Comparison of ENCODE assay signal across 8 cellular contexts in the genomic region with DNA sequence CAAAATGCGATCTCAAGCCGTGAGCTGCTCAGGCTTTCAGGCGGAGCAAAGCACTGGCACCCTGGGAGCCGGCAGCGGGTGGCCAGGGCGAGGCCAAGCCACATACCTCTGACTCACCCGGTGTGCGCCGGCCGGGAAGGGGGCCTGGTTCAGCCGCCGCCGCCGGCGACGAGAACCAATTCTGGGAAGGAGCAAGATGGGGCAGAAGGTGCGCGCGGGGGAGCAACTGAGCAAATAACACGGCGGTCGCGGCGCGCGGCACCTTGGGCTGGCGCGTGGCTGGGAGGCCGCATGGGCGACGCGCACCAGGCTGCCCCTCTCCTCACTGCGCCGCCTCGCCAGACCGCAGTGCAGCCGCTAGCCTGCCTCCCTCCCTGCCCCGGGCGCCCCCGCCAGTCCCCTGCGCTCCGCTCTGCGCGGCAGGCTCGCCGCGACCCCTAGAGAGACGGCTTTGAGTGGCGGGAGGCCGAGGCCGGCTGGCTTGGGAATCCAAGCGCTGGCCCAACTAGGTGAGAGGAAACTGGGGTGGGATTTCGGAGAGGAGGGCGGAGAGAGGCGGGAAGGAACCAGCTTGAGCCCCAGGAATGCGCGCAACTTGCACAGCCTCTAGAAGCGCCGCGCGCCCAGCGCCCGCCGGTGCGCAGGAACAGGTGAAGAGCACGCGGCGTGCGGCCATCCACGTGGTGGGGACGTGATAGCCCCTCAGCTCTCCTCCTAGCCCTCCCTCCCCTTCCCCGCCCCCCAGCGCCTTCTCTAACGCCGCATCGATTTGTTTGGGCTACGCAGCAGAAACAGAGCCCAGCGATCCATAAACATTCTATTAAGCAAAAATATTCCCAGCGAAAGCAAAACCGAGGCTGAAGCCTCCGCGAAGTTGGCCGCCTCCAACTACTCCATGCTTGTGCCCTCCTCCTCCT. TPM values are rescaled to one million over a fixed set of nuclear protein-coding genes. Genes with fewer than 3 reads are reported as not detected.
DNase-seq lines count a peak whose midpoint lies in the region; ATAC-seq and TF ChIP-seq lines count a peak whose summit lies in the region.

No MANE protein-coding gene starts in this region.

- peak overlapping the region; percentile 69 for H3K4me3 ChIP-seq in cardiac muscle cell

- no peak overlapping the region for H3K27ac Mint-ChIP-seq in activated CD8-positive, alpha-beta memory T cell treated with anti-CD3 and anti-CD28 coated beads, Interleukin-2, amount 10 ng/mL, durations not matched to agents 7 days and 5 days
- H3K27ac Mint-ChIP-seq in activated B cell treated with CpG ODN at 0.5 μM for 24 hours, result peak overlapping the region; percentile 61
- peak overlapping the region; percentile 83 for H3K27ac Mint-ChIP-seq in progenitor cell of endocrine pancreas

- no peaks in the 10 kb centered on the region for H3K36me3 ChIP-seq in cardiac muscle cell

- no peaks in the 10 kb centered on the region for H3K9me3 Mint-ChIP-seq in activated CD8-positive, alpha-beta memory T cell treated with anti-CD3 and anti-CD28 coated beads, Interleukin-2, amount 10 ng/mL, durations not matched to agents 7 days and 5 days (ENCODE audit: low read depth)
- H3K9me3 Mint-ChIP-seq in activated B cell treated with CpG ODN at 0.5 μM for 24 hours (no peaks in the 10 kb centered on the region), progenitor cell of endocrine pancreas (ENCODE audit: low read depth) (no peaks in the 10 kb centered on the region)

- POLR2A ChIA-PET in activated B cell treated with CpG ODN at 0.5 μM for 24 hours (lab: Charles Lee), result interaction anchor here (0.6 to 6.2 kb wide), 5 partner anchors 20 to 145 kb away, joined by 3 to 72 read pairs (median 6); no protein-coding TSS in a partner anchor

- peak overlapping the region; percentile 33 for H3K4me3 Mint-ChIP-seq in activated CD8-positive, alpha-beta memory T cell treated with anti-CD3 and anti-CD28 coated beads, Interleukin-2, amount 10 ng/mL, durations not matched to agents 7 days and 5 days
- H3K4me3 Mint-ChIP-seq in activated B cell treated with CpG ODN at 0.5 μM for 24 hours (peak overlapping the region; percentile 90), progenitor cell of endocrine pancreas (ENCODE audit: low read depth) (peak overlapping the region; percentile 78)

- intact Hi-C loops in activated B cell treated with CpG ODN at 0.5 μM for 24 hours (cut with micrococcal nuclease), result loop anchor here (1.0 to 2.0 kb wide), 3 partner anchors 9 to 401 kb away; a partner anchor contains a TSS

- DNase-seq in activated CD8-positive, alpha-beta memory T cell treated with anti-CD3 and anti-CD28 coated beads, Interleukin-2, amount 10 ng/mL, durations not matched to agents 7 days and 5 days, result no peak
- no peak for DNase-seq in activated CD8-positive, alpha-beta memory T cell treated with anti-CD3 and anti-CD28 coated beads, Interleukin-2, amount 50 U/mL, for 4 hours
- DNase-seq in activated B cell treated with CpG ODN at 0.5 μM for 24 hours (peak; percentile 29), cardiac muscle cell (ENCODE audit: low read depth in 1 of 2, low spot score in 1 of 2) (peak; percentile 66 to 68), progenitor cell of endocrine pancreas (ENCODE audit: low spot score, unreplicated experiment) (peak; percentile 28), mesenteric fat pad (ENCODE audit: low spot score) (no peak), GM10266 (ENCODE audit: extremely low spot score) (no peak)

- H3K4me1 ChIP-seq in cardiac muscle cell (ENCODE audit: low read depth), result peaks cover 17% of the 10 kb centered on the region

- H3K4me1 Mint-ChIP-seq in activated CD8-positive, alpha-beta memory T cell treated with anti-CD3 and anti-CD28 coated beads, Interleukin-2, amount 10 ng/mL, durations not matched to agents 7 days and 5 days, result peaks cover 14% of the 10 kb centered on the region
- H3K4me1 Mint-ChIP-seq in activated B cell treated with CpG ODN at 0.5 μM for 24 hours, result peaks cover 53% of the 10 kb centered on the region
- H3K4me1 Mint-ChIP-seq in progenitor cell of endocrine pancreas (ENCODE audit: low read depth), result peaks cover 21% of the 10 kb centered on the region

- no peaks in the 10 kb centered on the region for H3K9me3 ChIP-seq in cardiac muscle cell (ENCODE audit: low read depth)

- ATAC-seq in activated CD8-positive, alpha-beta memory T cell treated with anti-CD3 and anti-CD28 coated beads, Interleukin-2, amount 10 ng/mL, durations not matched to agents 7 days and 5 days, result no peak
- ATAC-seq in activated B cell treated with CpG ODN at 0.5 μM for 24 hours (ENCODE audit: low read depth), result no peak
- no peak for ATAC-seq in HG02885 (IDR thresholded peaks at IDR 0.05; ENCODE audit: poor library complexity, unreplicated experiment)

- H3K27me3 ChIP-seq in cardiac muscle cell, result no peaks in the 10 kb centered on the region

- no peaks in the 10 kb centered on the region for H3K36me3 Mint-ChIP-seq in activated CD8-positive, alpha-beta memory T cell treated with anti-CD3 and anti-CD28 coated beads, Interleukin-2, amount 10 ng/mL, durations not matched to agents 7 days and 5 days
- no peaks in the 10 kb centered on the region for H3K36me3 Mint-ChIP-seq in activated B cell treated with CpG ODN at 0.5 μM for 24 hours (ENCODE audit: low read depth)
- no peaks in the 10 kb centered on the region for H3K36me3 Mint-ChIP-seq in progenitor cell of endocrine pancreas (ENCODE audit: insufficient read depth)

- CTCF ChIA-PET in activated CD8-positive, alpha-beta memory T cell treated with anti-CD3 and anti-CD28 coated beads, Interleukin-2, amount 10 ng/mL, durations not matched to agents 7 days and 5 days (lab: Charles Lee), result interaction anchor here (1.2 kb wide), 1 partner anchor 10 kb away, joined by 4 read pairs; no protein-coding TSS in a partner anchor
- CTCF ChIA-PET in activated B cell treated with CpG ODN at 0.5 μM for 24 hours (lab: Charles Lee), result interaction anchor here (1.4 to 1.5 kb wide), 2 partner anchors 10 to 21 kb away, joined by 4 to 5 read pairs; no protein-coding TSS in a partner anchor

- TF ChIP-seq CTCF in activated B cell treated with CpG ODN at 0.5 μM for 24 hours (IDR thresholded peaks at IDR 0.05) (no peak), cardiac muscle cell (IDR thresholded peaks at IDR 0.05; ENCODE audit: low read depth, low read length) (no peak), progenitor cell of endocrine pancreas (IDR thresholded peaks at IDR 0.05; ENCODE audit: unreplicated experiment) (no peak), GM10266 (IDR thresholded peaks at IDR 0.05; ENCODE audit: control insufficient read depth, insufficient read depth, low read depth, missing control alignments) (no peak)

- peaks cover 75% of the 10 kb centered on the region for H3K27me3 Mint-ChIP-seq in activated CD8-positive, alpha-beta memory T cell treated with anti-CD3 and anti-CD28 coated beads, Interleukin-2, amount 10 ng/mL, durations not matched to agents 7 days and 5 days
- H3K27me3 Mint-ChIP-seq in activated B cell treated with CpG ODN at 0.5 μM for 24 hours, result peaks cover 36% of the 10 kb centered on the region
- peaks cover 81% of the 10 kb centered on the region for H3K27me3 Mint-ChIP-seq in progenitor cell of endocrine pancreas

- H3K27ac ChIP-seq in cardiac muscle cell, result no peak overlapping the region

RNA-seq across cellular contexts. Expression of a gene that starts 3.3 kb away (rescaled TPM):
- total RNA-seq in activated CD8-positive, alpha-beta memory T cell treated with anti-CD3 and anti-CD28 coated beads, Interleukin-2, amount 10 ng/mL, durations not matched to agents 7 days and 5 days, result 1 to 10 TPM in 1 of 2 experiments, under 1 TPM in 1; 0.26 to 5.7 TPM
- total RNA-seq in activated B cell treated with CpG ODN at 0.5 μM for 24 hours, result 8.1 and 10.2 TPM in 2 replicates
- 41.6 and 166 TPM in 2 replicates for total RNA-seq in cardiac muscle cell
- polyA plus RNA-seq in cardiac muscle cell, result 35.2 and 118 TPM in 2 replicates
- total RNA-seq in progenitor cell of endocrine pancreas, result 6.3 and 14.3 TPM in 2 replicates
- total RNA-seq in mesenteric fat pad, result 66.7 TPM

Comparison
In these comparisons a context has a peak if more than half of its experiments do, and no peak if none do; other contexts are left out.
1. DNase-seq: peak in activated B cell treated with CpG ODN at 0.5 μM for 24 hours (single experiment), cardiac muscle cell (2 of 2) and progenitor cell of endocrine pancreas (single experiment); none in activated CD8-positive, alpha-beta memory T cell treated with anti-CD3 and anti-CD28 coated beads, Interleukin-2, amount 10 ng/mL, durations not matched to agents 7 days and 5 days (single experiment), activated CD8-positive, alpha-beta memory T cell treated with anti-CD3 and anti-CD28 coated beads, Interleukin-2, amount 50 U/mL, for 4 hours (single experiment), mesenteric fat pad (single experiment) and GM10266 (single experiment).
2. H3K4me3 Mint-ChIP-seq: peak in every context shown above with its lines; median percentile 90 in activated B cell treated with CpG ODN at 0.5 μM for 24 hours; 78 in progenitor cell of endocrine pancreas; 33 in activated CD8-positive, alpha-beta memory T cell treated with anti-CD3 and anti-CD28 coated beads, Interleukin-2, amount 10 ng/mL, durations not matched to agents 7 days and 5 days.